16 cellular contexts compared by ENCODE assay signal in genomic region chr10:86449926-86450558, GRCh38.
DNase-seq lines count a peak whose midpoint lies in the region; ATAC-seq, FAIRE-seq and TF ChIP-seq lines count a peak whose summit lies in the region.
"Had no signal": no experiment of that assay in that cellular context is flagged by ENCODE, and none has a peak within 500 bp of the region (broad histone marks: within the 10 kb centered on the region; RNA-seq: fewer than 3 reads in every experiment).

No MANE protein-coding gene starts in this region.

- no peak for ATAC-seq in HepG2
- no peak for ATAC-seq in right lobe of liver
- ATAC-seq in GM19467 (IDR thresholded peaks at IDR 0.05; ENCODE audit: unreplicated experiment): no peak
- ATAC-seq: foreskin keratinocyte; natural killer cell treated with Interleukin-12 subunit alpha and Interleukin-12 subunit beta and Interleukin-15 and Interleukin-18, amount 100 ng/mL, for 72 hours had no signal

- H3K36me3 Mint-ChIP-seq in activated naive CD8-positive, alpha-beta T cell treated with anti-CD3 and anti-CD28 coated beads for 36 hours: peaks cover 54% of the 10 kb centered on the region

- FAIRE-seq in HepG2 (lab: Jason Lieb, UNC): no peak

- CTCF ChIA-PET in HepG2 (lab: Yijun Ruan, JAX; ENCODE audit: low intra/inter-chr PET ratio, low total read pairs): no interaction called here

- no peaks in the 10 kb centered on the region for H3K79me2 ChIP-seq in HepG2 (ENCODE audit: insufficient read depth, low read length)

- H3K4me1 Mint-ChIP-seq in activated naive CD8-positive, alpha-beta T cell treated with anti-CD3 and anti-CD28 coated beads for 36 hours: peaks cover 29% of the 10 kb centered on the region

- TF ChIP-seq EP300 in HepG2 (IDR thresholded peaks at IDR 0.05; ENCODE audit: low read depth in 2 of 2, low read length in 2 of 2): no peak
- TF ChIP-seq EP300 in HepG2 (CRISPR knock-in tag; IDR thresholded peaks at IDR 0.05; ENCODE audit: borderline replicate concordance): no peak

- H3K9me3 ChIP-seq in HepG2 (ENCODE audit: low read length): no peaks in the 10 kb centered on the region
- no peaks in the 10 kb centered on the region for H3K9me3 ChIP-seq in right lobe of liver
- no peaks in the 10 kb centered on the region for H3K9me3 ChIP-seq in testis
- H3K9me3 ChIP-seq: left ventricle myocardium inferior, tibial artery had no signal

- no peak overlapping the region for H3K4me3 Mint-ChIP-seq in activated naive CD8-positive, alpha-beta T cell treated with anti-CD3 and anti-CD28 coated beads for 36 hours
- H3K4me3 Mint-ChIP-seq: natural killer cell treated with Interleukin-12 subunit alpha and Interleukin-12 subunit beta and Interleukin-15 and Interleukin-18, amount 100 ng/mL, for 72 hours had no signal

- no peak overlapping the region for H3K4me2 ChIP-seq in HepG2 (ENCODE audit: low read depth, low read length)

- in situ Hi-C loops in HepG2 (cut with HindIII; ENCODE audit: extremely low pct_ligation_motif_present, low pct_unique_long_range_greater_than_20kb): no loop called here

- H3K9ac ChIP-seq in HepG2 (ENCODE audit: insufficient read depth, low read depth, low read length): no peak overlapping the region

- no peak overlapping the region for H3K4me3 ChIP-seq in HepG2 (replicated peaks in 1 of 3; ENCODE audit: insufficient read depth in 1 of 3, low read depth in 2 of 3, low read length in 3 of 3)
- no peak overlapping the region for H3K4me3 ChIP-seq in right lobe of liver
- no peak overlapping the region for H3K4me3 ChIP-seq in NB4 (ENCODE audit: low read depth, low read length)
- H3K4me3 ChIP-seq in testis: no peak overlapping the region
- H3K4me3 ChIP-seq: left ventricle myocardium inferior, tibial artery had no signal

- H3K4me1 ChIP-seq in HepG2 (ENCODE audit: insufficient read depth, low read length) (peaks cover 30% of the 10 kb centered on the region), right lobe of liver (peaks cover 0 to 21% (median 3%) of the 10 kb centered on the region in 4 donors), testis (no peaks in the 10 kb centered on the region)
- H3K4me1 ChIP-seq: foreskin keratinocyte, left ventricle myocardium inferior had no signal

- no peak overlapping the region for H2AFZ ChIP-seq in HepG2 (ENCODE audit: low read length)

- no peak for TF ChIP-seq POLR2A in HepG2 (IDR thresholded peaks at IDR 0.05; ENCODE audit: insufficient read depth in 1 of 2, low read depth in 2 of 2, low read length in 2 of 2)
- TF ChIP-seq POLR2A in right lobe of liver (IDR thresholded peaks at IDR 0.05): no peak
- no peak for TF ChIP-seq POLR2A in NB4 (IDR thresholded peaks at IDR 0.05; ENCODE audit: extremely low read depth, insufficient read length)
- no peak for TF ChIP-seq POLR2A in testis (IDR thresholded peaks at IDR 0.05)

- H4K20me1 ChIP-seq in HepG2 (ENCODE audit: insufficient read depth, low read length): no peaks in the 10 kb centered on the region

- H3K27me3 ChIP-seq in HepG2 (ENCODE audit: control insufficient read depth in 1 of 2, insufficient read depth in 2 of 2, low read length in 2 of 2) (no peaks in the 10 kb centered on the region), right lobe of liver (no peaks in the 10 kb centered on the region), testis (no peaks in the 10 kb centered on the region)
- H3K27me3 ChIP-seq: foreskin keratinocyte, tibial artery had no signal

- 93% methylated on average over 7 of the region's 7 CpGs for WGBS in HepG2 (ENCODE audit: low lambda C conversion rate)
- 83% methylated on average over 7 of the region's 7 CpGs for WGBS in right lobe of liver (ENCODE audit: insufficient coverage, low coverage, low lambda C conversion rate, missing lambda C conversion rate)
- WGBS in testis, 2 donors: 81 to 92% methylated on average over 7 of the region's 7 CpGs

- H3K36me3 ChIP-seq in HepG2 (replicated peaks in 1 of 2; ENCODE audit: control insufficient read depth in 1 of 2, insufficient read depth in 2 of 2, low read length in 2 of 2) (peaks cover 12 to 60% of the 10 kb centered on the region in 2 experiments), right lobe of liver (peaks cover 0 to 45% (median 4%) of the 10 kb centered on the region in 4 donors), testis (ENCODE audit: low read depth, missing control alignments) (no peaks in the 10 kb centered on the region)

- no peaks in the 10 kb centered on the region for H3K9me3 Mint-ChIP-seq in activated naive CD8-positive, alpha-beta T cell treated with anti-CD3 and anti-CD28 coated beads for 36 hours
- H3K9me3 Mint-ChIP-seq: natural killer cell treated with Interleukin-12 subunit alpha and Interleukin-12 subunit beta and Interleukin-15 and Interleukin-18, amount 100 ng/mL, for 72 hours had no signal

- no peaks in the 10 kb centered on the region for H3K27me3 Mint-ChIP-seq in activated naive CD8-positive, alpha-beta T cell treated with anti-CD3 and anti-CD28 coated beads for 36 hours
- H3K27me3 Mint-ChIP-seq: natural killer cell treated with Interleukin-12 subunit alpha and Interleukin-12 subunit beta and Interleukin-15 and Interleukin-18, amount 100 ng/mL, for 72 hours had no signal

- DNase-seq in HepG2 (ENCODE audit: low spot score): no peak
- DNase-seq in right lobe of liver: no peak
- DNase-seq in NB4 (ENCODE audit: low read depth): peak; percentile 71
- no peak for DNase-seq in activated naive CD8-positive, alpha-beta T cell treated with anti-CD3 and anti-CD28 coated beads for 36 hours
- DNase-seq in testis: no peak
- DNase-seq in effector CD8-positive, alpha-beta T cell (lab: John Stamatoyannopoulos, UW): no peak
- DNase-seq in RPMI8226: no peak
- DNase-seq: central memory CD4-positive, alpha-beta T cell; DMS53; foreskin keratinocyte; GOT3; left ventricle myocardium inferior; NCI-H1048; tibial artery had no signal

- no peak for TF ChIP-seq RAD21 in HepG2 (CRISPR knock-in tag; IDR thresholded peaks at IDR 0.05)

- H3K27ac Mint-ChIP-seq in activated naive CD8-positive, alpha-beta T cell treated with anti-CD3 and anti-CD28 coated beads for 36 hours: peak overlapping the region; percentile 38

- no TSS peak for BruUV-seq in HepG2 (replicated peaks; lab: Mats Ljungman, UMichigan)

- peak overlapping the region; percentile 33 for H3K27ac ChIP-seq in HepG2 (ENCODE audit: extremely low read length, insufficient read depth, low read length)
- H3K27ac ChIP-seq in right lobe of liver: no peak overlapping the region
- H3K27ac ChIP-seq in testis: no peak overlapping the region
- H3K27ac ChIP-seq: foreskin keratinocyte, left ventricle myocardium inferior, tibial artery had no signal

- POLR2A ChIA-PET in HepG2 (lab: Yijun Ruan, JAX): interaction anchor here (0.7 kb wide), 1 partner anchor 10 kb away, joined by 3 read pairs; no protein-coding TSS in a partner anchor

- TF ChIP-seq CTCF in HepG2 (CRISPR knock-in tag; IDR thresholded peaks at IDR 0.05) (no peak), right lobe of liver (IDR thresholded peaks at IDR 0.05) (no peak), NB4 (IDR thresholded peaks at IDR 0.05; ENCODE audit: low read depth, low read length) (no peak), testis (IDR thresholded peaks at IDR 0.05) (no peak)

- intact Hi-C loops in HepG2 (cut with micrococcal nuclease; ENCODE audit: unreplicated experiment): loop anchor here (1.0 to 10.0 kb wide), 3 partner anchors 9 to 135 kb away; no protein-coding TSS in a partner anchor
- intact Hi-C loops in right lobe of liver (cut with DNase I): no loop called here
- intact Hi-C loops in testis (cut with DNase I; ENCODE audit: low total_unique reads): no loop called here

TF ChIP-seq in HepG2, 621 proteins besides CTCF, POLR2A, EP300 and RAD21:
- TF ChIP-seq ZNF121 (CRISPR knock-in tag; IDR thresholded peaks at IDR 0.05) (peak; percentile 61), SNRNP70 (IDR thresholded peaks at IDR 0.05; ENCODE audit: low read depth, low read length) (no peak), PHF20 (CRISPR knock-in tag; IDR thresholded peaks at IDR 0.05) (no peak), SMARCC2 (IDR thresholded peaks at IDR 0.05) (no peak), HNRNPK (IDR thresholded peaks at IDR 0.05; ENCODE audit: low read depth, low read length, poor library complexity, severe bottlenecking) (no peak), FUBP1 (CRISPR knock-in tag; IDR thresholded peaks at IDR 0.05; ENCODE audit: borderline replicate concordance) (no peak)
